8 cellular contexts compared by ENCODE assay signal in the genomic region with DNA sequence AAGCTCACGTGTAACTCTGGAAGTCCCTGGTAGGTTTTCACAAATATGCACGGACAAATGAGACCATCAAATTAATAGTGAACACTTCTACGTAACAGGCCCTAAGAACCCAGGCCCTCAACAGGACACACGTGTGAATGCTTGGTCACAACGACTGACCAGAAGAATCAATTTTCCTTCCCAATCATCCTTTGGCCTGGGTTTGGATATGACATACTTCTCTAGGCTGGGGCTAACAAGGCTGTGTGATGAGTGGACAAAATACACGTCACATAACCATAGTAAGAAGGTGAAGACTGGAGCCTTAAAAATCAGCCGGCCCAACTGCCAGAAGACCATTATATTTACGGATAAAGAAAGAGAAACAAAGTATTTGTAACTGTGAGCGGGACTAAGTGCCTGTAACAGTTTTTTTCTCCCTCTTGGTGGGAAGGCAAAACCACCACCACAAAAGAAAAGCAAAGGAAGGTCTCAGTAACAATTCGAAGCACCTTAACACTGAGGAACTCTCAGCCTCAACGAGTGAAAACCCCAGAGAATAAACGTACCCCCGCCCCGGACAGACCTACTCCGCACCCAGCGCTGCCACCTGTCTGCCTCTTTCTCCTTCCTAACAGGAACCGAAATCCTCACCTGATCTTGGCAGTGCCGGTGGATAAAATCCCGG. TPM values are rescaled to one million over a fixed set of nuclear protein-coding genes. Genes with fewer than 3 reads are reported as not detected.
DNase-seq lines count a peak whose midpoint lies in the region; ATAC-seq lines count a peak whose summit lies in the region.

No MANE protein-coding gene starts in this region.

- intact Hi-C loops in sciatic nerve (cut with DNase I): no loop called here

- no peaks in the 10 kb centered on the region for H3K9me3 ChIP-seq in iPS-18c (ENCODE audit: control insufficient read depth, insufficient read depth, low read length)

- H3K4me3 Mint-ChIP-seq in stimulated activated effector memory CD8-positive, alpha-beta T cell treated with anti-CD3 and anti-CD28 coated beads, Interleukin-12 subunit alpha, Interleukin-12 subunit beta, amount 100 ng/mL, for 72 hours: peak overlapping the region; percentile 99

- peak; percentile 1 for ATAC-seq in HG03460 (IDR thresholded peaks at IDR 0.05; ENCODE audit: unreplicated experiment)
- ATAC-seq in stimulated activated effector memory CD8-positive, alpha-beta T cell treated with anti-CD3 and anti-CD28 coated beads, Interleukin-12 subunit alpha, Interleukin-12 subunit beta, amount 100 ng/mL, for 72 hours: peak; percentile 9
- ATAC-seq in sciatic nerve: no peak

- H3K4me3 ChIP-seq in iPS-18c (ENCODE audit: insufficient read depth, low read depth, low read length): peak overlapping the region; percentile 92

- H3K4me1 Mint-ChIP-seq in stimulated activated effector memory CD8-positive, alpha-beta T cell treated with anti-CD3 and anti-CD28 coated beads, Interleukin-12 subunit alpha, Interleukin-12 subunit beta, amount 100 ng/mL, for 72 hours: peaks cover 68% of the 10 kb centered on the region

- peak; percentile 21 for DNase-seq in SIG-M5 treated with dmso at 0.1 percent for 504 hours (lab: John Stamatoyannopoulos, UW; ENCODE audit: unreplicated experiment)
- no peak for DNase-seq in SIG-M5 (lab: John Stamatoyannopoulos, UW)
- DNase-seq in amniotic epithelial cell (ENCODE audit: low read depth): peak; percentile 37
- no peak for DNase-seq in stimulated activated effector memory CD8-positive, alpha-beta T cell treated with anti-CD3 and anti-CD28 coated beads, Interleukin-12 subunit alpha, Interleukin-12 subunit beta, amount 100 ng/mL, for 72 hours (ENCODE audit: low spot score in 2 of 2)
- no peak for DNase-seq in stimulated activated naive CD4-positive, alpha-beta T cell (lab: John Stamatoyannopoulos, UW)
- no peak for DNase-seq in sciatic nerve (ENCODE audit: low spot score)

- H3K36me3 Mint-ChIP-seq in stimulated activated effector memory CD8-positive, alpha-beta T cell treated with anti-CD3 and anti-CD28 coated beads, Interleukin-12 subunit alpha, Interleukin-12 subunit beta, amount 100 ng/mL, for 72 hours: peaks cover 62% of the 10 kb centered on the region

- H3K9me3 Mint-ChIP-seq in stimulated activated effector memory CD8-positive, alpha-beta T cell treated with anti-CD3 and anti-CD28 coated beads, Interleukin-12 subunit alpha, Interleukin-12 subunit beta, amount 100 ng/mL, for 72 hours: no peaks in the 10 kb centered on the region

- H3K27ac Mint-ChIP-seq in stimulated activated effector memory CD8-positive, alpha-beta T cell treated with anti-CD3 and anti-CD28 coated beads, Interleukin-12 subunit alpha, Interleukin-12 subunit beta, amount 100 ng/mL, for 72 hours: peak overlapping the region; percentile 99

RNA-seq across cellular contexts. Expression of a gene that starts 0.5 kb away (rescaled TPM):
- total RNA-seq in sciatic nerve: 22.3 TPM

RNA-seq across cellular contexts. Expression of a gene that starts 57.7 kb away (rescaled TPM):
- total RNA-seq in sciatic nerve: 0.31 TPM

Comparison
In these comparisons a context has a peak if more than half of its experiments do, and no peak if none do; other contexts are left out.
1. DNase-seq: peak in SIG-M5 treated with dmso at 0.1 percent for 504 hours (single experiment) and amniotic epithelial cell (single experiment); none in SIG-M5 (single experiment), stimulated activated effector memory CD8-positive, alpha-beta T cell treated with anti-CD3 and anti-CD28 coated beads, Interleukin-12 subunit alpha, Interleukin-12 subunit beta, amount 100 ng/mL, for 72 hours (0 of 2), stimulated activated naive CD4-positive, alpha-beta T cell (0 of 6) and sciatic nerve (single experiment).